8 cellular contexts compared by ENCODE assay signal in genomic region chr2:96205238-96205637, GRCh38.
DNase-seq lines count a peak whose midpoint lies in the region; ATAC-seq and TF ChIP-seq lines count a peak whose summit lies in the region.

No MANE protein-coding gene starts in this region.

- no peak for TF ChIP-seq POLR2A in erythroblast (IDR thresholded peaks at IDR 0.05; ENCODE audit: low read length)

- H3K4me1 Mint-ChIP-seq in stimulated activated memory B cell treated with anti-CD40 and anti-IgM and Interleukin-4, amounts not matched to agents 10 μg/mL and 1 μg/mL and 100 μg/mL, for 72 hours: peaks cover 63% of the 10 kb centered on the region

- TF ChIP-seq CTCF in VCaP (conservative IDR thresholded peaks at IDR 0.05) (no peak), foreskin fibroblast (IDR thresholded peaks at IDR 0.05; ENCODE audit: low read depth, low read length) (no peak)

- H3K4me3 ChIP-seq in foreskin fibroblast (ENCODE audit: low read depth in 1 of 2, low read length in 2 of 2): peak overlapping the region; percentile 30 to 32

- peaks cover 28% of the 10 kb centered on the region for H3K36me3 Mint-ChIP-seq in stimulated activated memory B cell treated with anti-CD40 and anti-IgM and Interleukin-4, amounts not matched to agents 10 μg/mL and 1 μg/mL and 100 μg/mL, for 72 hours

- ATAC-seq in stimulated activated memory B cell treated with anti-CD40 and anti-IgM and Interleukin-4, amounts not matched to agents 10 μg/mL and 1 μg/mL and 100 μg/mL, for 72 hours: no peak
- ATAC-seq in HG02852 (IDR thresholded peaks at IDR 0.05; ENCODE audit: unreplicated experiment): no peak

- H3K9me3 Mint-ChIP-seq in stimulated activated memory B cell treated with anti-CD40 and anti-IgM and Interleukin-4, amounts not matched to agents 10 μg/mL and 1 μg/mL and 100 μg/mL, for 72 hours: no peaks in the 10 kb centered on the region

- DNase-seq in NCI-H2196 (lab: John Stamatoyannopoulos, UW; ENCODE audit: unreplicated experiment) (peak; percentile 21), NCI-H2196 treated with DMSO at 0.1 percent for 48 hours (lab: John Stamatoyannopoulos, UW; ENCODE audit: unreplicated experiment) (no peak), foreskin fibroblast (peak in 1 of 2 donors; percentile 49), GOT3 (lab: John Stamatoyannopoulos, UW) (no peak), erythroblast (lab: John Stamatoyannopoulos, UW) (no peak)

- H3K4me3 Mint-ChIP-seq in stimulated activated memory B cell treated with anti-CD40 and anti-IgM and Interleukin-4, amounts not matched to agents 10 μg/mL and 1 μg/mL and 100 μg/mL, for 72 hours: peak overlapping the region; percentile 67

- peak overlapping the region; percentile 39 for H3K27ac ChIP-seq in VCaP

- peak overlapping the region; percentile 80 for H3K27ac Mint-ChIP-seq in stimulated activated memory B cell treated with anti-CD40 and anti-IgM and Interleukin-4, amounts not matched to agents 10 μg/mL and 1 μg/mL and 100 μg/mL, for 72 hours

- no peaks in the 10 kb centered on the region for H3K27me3 Mint-ChIP-seq in stimulated activated memory B cell treated with anti-CD40 and anti-IgM and Interleukin-4, amounts not matched to agents 10 μg/mL and 1 μg/mL and 100 μg/mL, for 72 hours
